ENCODE assay signal across 8 cellular contexts in the genomic region with DNA sequence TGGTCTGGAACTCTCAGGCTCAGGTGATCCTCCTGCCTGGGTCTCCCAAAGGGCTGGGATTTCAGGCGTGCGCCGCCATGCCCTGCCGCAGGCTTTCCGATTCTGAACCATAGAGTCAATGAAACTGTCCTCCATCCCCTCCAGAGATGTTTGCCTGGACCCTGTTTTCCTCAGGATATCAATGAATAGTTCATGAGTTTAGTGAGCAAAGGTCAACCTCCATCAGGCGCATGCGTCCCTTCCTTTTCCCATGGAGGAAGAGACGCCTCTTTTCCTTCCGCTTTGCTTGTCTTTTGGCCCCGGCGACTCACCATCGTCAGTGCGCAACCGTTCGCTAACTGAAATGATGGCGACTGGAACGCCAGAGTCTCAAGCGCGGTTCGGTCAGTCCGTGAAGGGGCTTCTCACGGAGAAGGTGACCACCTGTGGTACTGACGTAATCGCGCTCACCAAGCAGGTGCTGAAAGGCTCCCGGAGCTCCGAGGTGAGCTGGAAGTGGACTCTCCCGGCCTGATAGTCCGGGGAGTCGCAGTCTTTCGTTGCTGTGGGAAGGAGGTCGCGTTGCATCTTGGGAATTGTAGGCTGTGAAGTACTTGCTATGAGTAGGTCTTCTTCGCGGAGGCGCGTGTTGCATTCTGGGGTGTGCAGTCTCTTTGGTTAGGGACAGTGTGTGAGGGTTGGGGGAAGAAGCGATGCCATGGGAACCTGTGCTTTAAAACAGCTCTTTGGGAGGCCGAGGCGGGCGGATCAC. TPM values are rescaled to one million over a fixed set of nuclear protein-coding genes. Genes with fewer than 3 reads are reported as not detected.
DNase-seq lines count a peak whose midpoint lies in the region; ATAC-seq lines count a peak whose summit lies in the region.

A gene with protein sequence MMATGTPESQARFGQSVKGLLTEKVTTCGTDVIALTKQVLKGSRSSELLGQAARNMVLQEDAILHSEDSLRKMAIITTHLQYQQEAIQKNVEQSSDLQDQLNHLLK (plus strand): TSS at position 316 of the 751 bp plus-strand sequence. CDS start 28 bp downstream, at position 344.

- H3K27ac Mint-ChIP-seq in CD8-positive, alpha-beta memory T cell: peak within 1 kb of the TSS; percentile 86 to 99 (median 98)
- H3K27ac Mint-ChIP-seq in effector memory CD8-positive, alpha-beta T cell: peak within 1 kb of the TSS; percentile 88 to 94
- H3K27ac Mint-ChIP-seq in memory B cell: peak within 1 kb of the TSS; percentile 95

- DNase-seq in CD8-positive, alpha-beta memory T cell: peak; percentile 73 to 91 (median 85)
- DNase-seq in HS-5 (ENCODE audit: low read depth) (peak; percentile 86), memory B cell (ENCODE audit: low spot score in 2 of 2) (peak; percentile 75 to 78)
- DNase-seq in NK-92 treated with Interleukin-12 subunit alpha and Interleukin-12 subunit beta, amount 100 ng/mL, for 24 hours (lab: John Stamatoyannopoulos, UW): peak; percentile 88
- peak; percentile 65 to 74 for DNase-seq in activated CD8-positive, alpha-beta memory T cell treated with anti-CD3 and anti-CD28 coated beads for 4 hours (ENCODE audit: low read depth in 2 of 2)
- peak; percentile 76 to 85 (median 79) for DNase-seq in effector memory CD8-positive, alpha-beta T cell
- DNase-seq in stimulated activated CD8-positive, alpha-beta memory T cell treated with anti-CD3 and anti-CD28 coated beads, Interleukin-12 subunit alpha, Interleukin-12 subunit beta, amount 100 ng/mL, for 24 hours (ENCODE audit: extremely low read depth): peak; percentile 62

- no peaks in the 10 kb centered on the region for H3K27me3 ChIP-seq in CD8-positive, alpha-beta memory T cell (ENCODE audit: insufficient read depth, low read length, poor library complexity, severe bottlenecking)

- peak within 1 kb of the TSS; percentile 86 for H3K27ac ChIP-seq in CD8-positive, alpha-beta memory T cell (ENCODE audit: low read depth, low read length)

- H3K4me3 Mint-ChIP-seq in CD8-positive, alpha-beta memory T cell: peak within 1 kb of the TSS; percentile 82 to 99 (median 95)
- H3K4me3 Mint-ChIP-seq in effector memory CD8-positive, alpha-beta T cell: peak within 1 kb of the TSS; percentile 89 to 91
- H3K4me3 Mint-ChIP-seq in memory B cell: peak within 1 kb of the TSS; percentile 97

- CTCF ChIA-PET in CD8-positive, alpha-beta memory T cell (lab: Charles Lee): no interaction called here

- H3K4me1 Mint-ChIP-seq in CD8-positive, alpha-beta memory T cell: peaks cover 10 to 21% (median 13%) of the 10 kb centered on the region in 3 donors
- H3K4me1 Mint-ChIP-seq in effector memory CD8-positive, alpha-beta T cell (ENCODE audit: low read depth in 2 of 2): peaks cover 11 to 22% of the 10 kb centered on the region in 2 donors
- peaks cover 3% of the 10 kb centered on the region for H3K4me1 Mint-ChIP-seq in memory B cell

- no peaks in the 10 kb centered on the region for H3K27me3 Mint-ChIP-seq in CD8-positive, alpha-beta memory T cell
- H3K27me3 Mint-ChIP-seq in effector memory CD8-positive, alpha-beta T cell: no peaks in the 10 kb centered on the region
- H3K27me3 Mint-ChIP-seq in memory B cell: no peaks in the 10 kb centered on the region

- H3K9me3 Mint-ChIP-seq in CD8-positive, alpha-beta memory T cell: no peaks in the 10 kb centered on the region
- H3K9me3 Mint-ChIP-seq in effector memory CD8-positive, alpha-beta T cell: no peaks in the 10 kb centered on the region
- no peaks in the 10 kb centered on the region for H3K9me3 Mint-ChIP-seq in memory B cell

- peak within 1 kb of the TSS; percentile 91 for H3K4me3 ChIP-seq in CD8-positive, alpha-beta memory T cell (ENCODE audit: low read length)

- H3K36me3 ChIP-seq in CD8-positive, alpha-beta memory T cell (ENCODE audit: insufficient read depth, low read length): no peaks in the 10 kb centered on the region

- H3K36me3 Mint-ChIP-seq in CD8-positive, alpha-beta memory T cell: peaks cover 0 to 12% (median 0%) of the 10 kb centered on the region in 3 donors
- H3K36me3 Mint-ChIP-seq in effector memory CD8-positive, alpha-beta T cell (ENCODE audit: insufficient read depth): peaks cover 7% of the 10 kb centered on the region
- H3K36me3 Mint-ChIP-seq in memory B cell: peaks cover 6% of the 10 kb centered on the region

- peaks cover 6% of the 10 kb centered on the region for H3K4me1 ChIP-seq in CD8-positive, alpha-beta memory T cell (ENCODE audit: insufficient read depth, low read length)

- peak; percentile 82 for ATAC-seq in GM19468 (IDR thresholded peaks at IDR 0.05; ENCODE audit: extremely low read depth, unreplicated experiment)
- peak; percentile 100 for ATAC-seq in effector memory CD8-positive, alpha-beta T cell (replicated peaks)
- ATAC-seq in memory B cell (ENCODE audit: low read depth): peak; percentile 99

- no peaks in the 10 kb centered on the region for H3K9me3 ChIP-seq in CD8-positive, alpha-beta memory T cell (ENCODE audit: low read length)

- POLR2A ChIA-PET in CD8-positive, alpha-beta memory T cell (lab: Charles Lee): no interaction called here

RNA-seq across cellular contexts. Expression of the gene that starts here (rescaled TPM):
- 10 to 100 TPM in 1 of 2 experiments, 1 to 10 TPM in 1; 9.8 to 11.3 TPM for total RNA-seq in CD8-positive, alpha-beta memory T cell
- polyA plus RNA-seq in CD8-positive, alpha-beta memory T cell: 39.2 TPM

Comparison
In these comparisons a context has a peak if more than half of its experiments do, and no peak if none do; other contexts are left out.
1. Peak in every context shown above with its lines: DNase-seq, ATAC-seq, H3K4me3 ChIP-seq and H3K27ac ChIP-seq.